Comparison of ENCODE assay signal across 1 cellular context in the genomic region with DNA sequence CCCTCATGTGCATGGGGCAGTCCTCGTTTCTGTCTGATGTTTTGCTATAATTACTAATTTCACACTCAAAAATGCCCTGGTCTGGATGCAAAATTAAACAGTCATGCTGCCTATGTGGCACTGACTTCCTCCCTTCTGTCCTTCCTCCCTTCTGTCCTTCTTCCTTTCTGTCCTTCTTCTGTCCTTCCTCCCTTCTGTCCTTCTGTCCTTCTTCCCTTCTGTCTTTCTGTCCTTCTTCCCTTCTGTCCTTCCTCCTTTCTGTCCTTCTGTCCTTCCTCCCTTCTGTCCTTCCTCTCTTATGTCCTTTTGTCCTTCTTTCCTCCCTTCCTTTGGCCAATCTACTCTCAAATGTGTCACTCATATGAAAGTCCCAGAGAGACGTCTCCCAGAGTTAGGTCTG.
TF ChIP-seq lines count a peak whose summit lies in the region.

No MANE protein-coding gene starts in this region.

TF ChIP-seq in GM12878, 131 proteins besides CTCF, POLR2A, EP300 and RAD21:
- TF ChIP-seq POLR2AphosphoS5 (IDR thresholded peaks at IDR 0.05; ENCODE audit: low read length) (no peak), HDGF (IDR thresholded peaks at IDR 0.05) (peak; percentile 77; the same call in 1 of the 2 replicates), NBN (IDR thresholded peaks at IDR 0.05) (0 out of 2 replicates have a peak, but pooled peaks have one; percentile 40), SMAD5 (IDR thresholded peaks at IDR 0.05; ENCODE audit: low read depth) (no peak), SREBF2 (IDR thresholded peaks at IDR 0.05; ENCODE audit: low read length) (no peak), YBX1 (IDR thresholded peaks at IDR 0.05) (peak; percentile 20; the same call in 1 of the 2 replicates)
- TF ChIP-seq, protein P1, sequence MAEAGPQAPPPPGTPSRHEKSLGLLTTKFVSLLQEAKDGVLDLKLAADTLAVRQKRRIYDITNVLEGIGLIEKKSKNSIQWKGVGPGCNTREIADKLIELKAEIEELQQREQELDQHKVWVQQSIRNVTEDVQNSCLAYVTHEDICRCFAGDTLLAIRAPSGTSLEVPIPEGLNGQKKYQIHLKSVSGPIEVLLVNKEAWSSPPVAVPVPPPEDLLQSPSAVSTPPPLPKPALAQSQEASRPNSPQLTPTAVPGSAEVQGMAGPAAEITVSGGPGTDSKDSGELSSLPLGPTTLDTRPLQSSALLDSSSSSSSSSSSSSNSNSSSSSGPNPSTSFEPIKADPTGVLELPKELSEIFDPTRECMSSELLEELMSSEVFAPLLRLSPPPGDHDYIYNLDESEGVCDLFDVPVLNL (IDR thresholded peaks at IDR 0.05; ENCODE audit: low read depth, low read length), result no peak
